Comparison of ENCODE assay signal across 10 cellular contexts in genomic region chr19:54470991-54471782, GRCh38. TPM values are rescaled to one million over a fixed set of nuclear protein-coding genes. Genes with fewer than 3 reads are reported as not detected.
A peak's percentile ranks its signal among the peaks of the same experiment; 100 is the strongest.
DNase-seq lines count a peak whose midpoint lies in the region; ATAC-seq and TF ChIP-seq lines count a peak whose summit lies in the region.
"Had no signal": no experiment of that assay in that cellular context is flagged by ENCODE, and none has a peak within 500 bp of the region (broad histone marks: within the 10 kb centered on the region; RNA-seq: fewer than 3 reads in every experiment).

No MANE protein-coding gene starts in this region.

- POLR2A ChIA-PET in activated CD4-positive, alpha-beta memory T cell treated with anti-CD3 and anti-CD28 coated beads for 36 hours (lab: Charles Lee) = interaction anchor here (1.1 kb wide), 1 partner anchor 11 kb away, joined by 4 read pairs; no protein-coding TSS in a partner anchor

- peaks cover 5 to 20% (median 12%) of the 10 kb centered on the region in 5 donors for H3K27me3 ChIP-seq in subcutaneous abdominal adipose tissue (ENCODE audit: control insufficient read depth in 5 of 5, insufficient read depth in 4 of 5, low read length in 5 of 5)

- H3K27ac ChIP-seq in subcutaneous abdominal adipose tissue (ENCODE audit: low read depth, low read length) = peak overlapping the region; percentile 54

- TF ChIP-seq EP300 in Ishikawa (IDR thresholded peaks at IDR 0.05; ENCODE audit: borderline replicate concordance) = no peak

- H3K4me1 Mint-ChIP-seq in activated CD4-positive, alpha-beta memory T cell treated with anti-CD3 and anti-CD28 coated beads for 36 hours (ENCODE audit: low read depth) = peaks cover 9% of the 10 kb centered on the region

- H3K4me3 Mint-ChIP-seq in activated CD4-positive, alpha-beta memory T cell treated with anti-CD3 and anti-CD28 coated beads for 36 hours = no peak overlapping the region

- no peak overlapping the region for H3K27ac Mint-ChIP-seq in activated CD4-positive, alpha-beta memory T cell treated with anti-CD3 and anti-CD28 coated beads for 36 hours

- no peaks in the 10 kb centered on the region for H3K9me3 Mint-ChIP-seq in activated CD4-positive, alpha-beta memory T cell treated with anti-CD3 and anti-CD28 coated beads for 36 hours

- TF ChIP-seq RAD21 in Ishikawa (IDR thresholded peaks at IDR 0.05; ENCODE audit: low read depth) = no peak

- H3K4me3 ChIP-seq in choroid plexus epithelial cell (ENCODE audit: low read depth, low read length) (peak overlapping the region; percentile 62), subcutaneous abdominal adipose tissue (ENCODE audit: low read depth in 1 of 5, low read length in 5 of 5) (peak overlapping the region in 3 of 5 donors; percentile 53 to 60 (median 57))

- DNase-seq in choroid plexus epithelial cell (ENCODE audit: low read depth) (no peak), left lobe of liver (ENCODE audit: low spot score) (no peak), Kasumi-1 (lab: John Stamatoyannopoulos, UW) (no peak)
- DNase-seq in stimulated activated CD4-positive, alpha-beta T cell treated with anti-CD3 and anti-CD28 coated beads, Interleukin-1b, Interleukin-23, amount 100 ng/mL, for 48 hours = no peak
- DNase-seq in activated CD4-positive, alpha-beta T cell treated with anti-CD3 and anti-CD28 coated beads, Interleukin-2, amount 50 U/mL, for 48 hours = no peak
- DNase-seq in activated CD4-positive, alpha-beta memory T cell treated with anti-CD3 and anti-CD28 coated beads for 36 hours = no peak

- CTCF ChIA-PET in activated CD4-positive, alpha-beta memory T cell treated with anti-CD3 and anti-CD28 coated beads for 36 hours (lab: Charles Lee) = interaction anchor here (1.2 to 2.4 kb wide), 2 partner anchors 8 to 206 kb away, joined by 3 to 8 read pairs; no protein-coding TSS in a partner anchor

- H3K27me3 Mint-ChIP-seq in activated CD4-positive, alpha-beta memory T cell treated with anti-CD3 and anti-CD28 coated beads for 36 hours = peaks cover 26% of the 10 kb centered on the region

- no peaks in the 10 kb centered on the region for H3K36me3 Mint-ChIP-seq in activated CD4-positive, alpha-beta memory T cell treated with anti-CD3 and anti-CD28 coated beads for 36 hours

- H3K9ac ChIP-seq in subcutaneous abdominal adipose tissue (ENCODE audit: low read length in 5 of 5) = peak overlapping the region in 3 of 5 donors; percentile 66 to 75 (median 66)

- intact Hi-C loops in activated CD4-positive, alpha-beta memory T cell treated with anti-CD3 and anti-CD28 coated beads for 36 hours (cut with micrococcal nuclease) = no loop called here

- peak; percentile 10 for ATAC-seq in left lobe of liver

- peaks cover 1 to 35% (median 26%) of the 10 kb centered on the region in 5 donors for H3K4me1 ChIP-seq in subcutaneous abdominal adipose tissue (ENCODE audit: control insufficient read depth in 5 of 5, insufficient read depth in 5 of 5, low read length in 5 of 5)

- H3K36me3 ChIP-seq in subcutaneous abdominal adipose tissue (ENCODE audit: control insufficient read depth in 5 of 5, insufficient read depth in 5 of 5, low read length in 5 of 5) = no peaks in the 10 kb centered on the region

- no peaks in the 10 kb centered on the region for H3K9me3 ChIP-seq in subcutaneous abdominal adipose tissue (ENCODE audit: control insufficient read depth in 5 of 5, low read length in 5 of 5)

- TF ChIP-seq CTCF in choroid plexus epithelial cell (conservative IDR thresholded peaks at IDR 0.05; ENCODE audit: low read depth, low read length) = no peak

TF ChIP-seq in Ishikawa, 13 proteins besides CTCF, POLR2A, EP300 and RAD21:
- TF ChIP-seq EGR1 (IDR thresholded peaks at IDR 0.05) = no peak
- 0 out of 2 replicates have a peak, but pooled peaks have one; percentile 2 for TF ChIP-seq USF1 (IDR thresholded peaks at IDR 0.05)
- no peak for TF ChIP-seq TEAD4 (IDR thresholded peaks at IDR 0.05)
- TF ChIP-seq MAX (IDR thresholded peaks at IDR 0.05) = peak; percentile 58; the same call in 1 of the 2 replicates
- no peak for TF ChIP-seq FOXM1 (IDR thresholded peaks at IDR 0.05; ENCODE audit: borderline replicate concordance, low read depth)
- no peak for TF ChIP-seq NFIC (IDR thresholded peaks at IDR 0.05)
- TF ChIP-seq TCF12 (IDR thresholded peaks at IDR 0.05; ENCODE audit: low read depth) = no peak
- no peak for TF ChIP-seq YY1 (IDR thresholded peaks at IDR 0.05; ENCODE audit: low read depth)
- TF ChIP-seq CREB1 (IDR thresholded peaks at IDR 0.05; ENCODE audit: low read depth) = no peak
- TF ChIP-seq REST (IDR thresholded peaks at IDR 0.05; ENCODE audit: low read depth) = no peak

RNA-seq across cellular contexts. Expression of gene CDC42EP5, which starts 1.9 kb away (rescaled TPM):
- total RNA-seq in left lobe of liver = 2.4 TPM
- total RNA-seq in activated CD4-positive, alpha-beta memory T cell treated with anti-CD3 and anti-CD28 coated beads for 36 hours = not detected
- total RNA-seq: mononuclear cell had no signal

RNA-seq across cellular contexts. Expression of gene LENG9, which starts 7.6 kb away (rescaled TPM):
- 2.2 TPM for total RNA-seq in left lobe of liver
- total RNA-seq in activated CD4-positive, alpha-beta memory T cell treated with anti-CD3 and anti-CD28 coated beads for 36 hours = 1 to 10 TPM; 5.3 to 5.6 TPM

RNA-seq across cellular contexts. Expression of gene LENG8, which starts 22.2 kb away (rescaled TPM):
- 57.8 TPM for total RNA-seq in left lobe of liver
- 100 to 1,000 TPM; 163 to 176 TPM for total RNA-seq in activated CD4-positive, alpha-beta memory T cell treated with anti-CD3 and anti-CD28 coated beads for 36 hours

RNA-seq across cellular contexts. Expression of gene LAIR2, which starts 31.4 kb away (rescaled TPM):
- total RNA-seq in left lobe of liver = not detected
- not detected for total RNA-seq in activated CD4-positive, alpha-beta memory T cell treated with anti-CD3 and anti-CD28 coated beads for 36 hours
- total RNA-seq: LHCN-M2 had no signal

RNA-seq across cellular contexts. Expression of gene TTYH1, which starts 55.9 kb away (rescaled TPM):
- 0.33 TPM for total RNA-seq in left lobe of liver
- not detected for total RNA-seq in activated CD4-positive, alpha-beta memory T cell treated with anti-CD3 and anti-CD28 coated beads for 36 hours
- total RNA-seq: LHCN-M2 had no signal
